Comparison of ENCODE assay signal across 8 cellular contexts in genomic region chr2:105338020-105338385, GRCh38. TPM values are rescaled to one million over a fixed set of nuclear protein-coding genes. Genes with fewer than 3 reads are reported as not detected.
DNase-seq lines count a peak whose midpoint lies in the region; ATAC-seq and TF ChIP-seq lines count a peak whose summit lies in the region.

No MANE protein-coding gene starts in this region.

- H3K4me1 ChIP-seq in ascending aorta (peaks cover 0 to 13% of the 10 kb centered on the region in 2 donors), right lobe of liver (peaks cover 0 to 25% (median 11%) of the 10 kb centered on the region in 4 donors), urinary bladder (ENCODE audit: insufficient read depth) (peaks cover 2% of the 10 kb centered on the region)

- intact Hi-C loops in activated naive CD4-positive, alpha-beta T cell treated with anti-CD3 and anti-CD28 coated beads for 36 hours (cut with micrococcal nuclease) = loop anchor here (5.0 to 10.0 kb wide), 2 partner anchors 59 to 407 kb away; partner anchors contain the start of genes FHL2 and NCK2
- intact Hi-C loops in ascending aorta (cut with DNase I) = loop anchor here (5.0 kb wide), 2 partner anchors 301 to 854 kb away; partner anchors contain the start of genes MRPS9 and UXS1
- intact Hi-C loops in right lobe of liver (cut with DNase I) = no loop called here

- CTCF ChIA-PET in activated naive CD4-positive, alpha-beta T cell treated with anti-CD3 and anti-CD28 coated beads for 36 hours (lab: Charles Lee) = interaction anchor here (0.6 to 1.1 kb wide), 2 partner anchors 100 to 239 kb away, joined by 3 read pairs; no protein-coding TSS in a partner anchor

- H3K27ac Mint-ChIP-seq in activated naive CD4-positive, alpha-beta T cell treated with anti-CD3 and anti-CD28 coated beads for 36 hours = peak overlapping the region; percentile 89

- TF ChIP-seq CTCF in ascending aorta (IDR thresholded peaks at IDR 0.05) = no peak
- no peak for TF ChIP-seq CTCF in right lobe of liver (IDR thresholded peaks at IDR 0.05)

- 8% methylated on average over 5 of the region's 5 CpGs for WGBS in right lobe of liver (ENCODE audit: insufficient coverage, low coverage, low lambda C conversion rate, missing lambda C conversion rate)
- 6% methylated on average over 5 of the region's 5 CpGs for WGBS in urinary bladder

- H3K36me3 Mint-ChIP-seq in activated naive CD4-positive, alpha-beta T cell treated with anti-CD3 and anti-CD28 coated beads for 36 hours (ENCODE audit: low read depth) = peaks cover 9% of the 10 kb centered on the region

- peaks cover 31% of the 10 kb centered on the region for H3K4me1 Mint-ChIP-seq in activated naive CD4-positive, alpha-beta T cell treated with anti-CD3 and anti-CD28 coated beads for 36 hours (ENCODE audit: low read depth)

- H3K4me3 ChIP-seq in ascending aorta = peak overlapping the region; percentile 69 to 73
- peak overlapping the region; percentile 77 to 85 (median 79) for H3K4me3 ChIP-seq in right lobe of liver
- H3K4me3 ChIP-seq in urinary bladder (ENCODE audit: low read depth, low read length) = peak overlapping the region; percentile 92

- H3K27ac ChIP-seq in ascending aorta (peak overlapping the region; percentile 94 to 96), right lobe of liver (peak overlapping the region; percentile 93 to 98 (median 97)), urinary bladder (ENCODE audit: low read depth) (peak overlapping the region; percentile 89)

- H3K9me3 ChIP-seq in ascending aorta (no peaks in the 10 kb centered on the region), right lobe of liver (no peaks in the 10 kb centered on the region)

- H3K4me3 Mint-ChIP-seq in activated naive CD4-positive, alpha-beta T cell treated with anti-CD3 and anti-CD28 coated beads for 36 hours = peak overlapping the region; percentile 99

- H3K27me3 ChIP-seq in ascending aorta = no peaks in the 10 kb centered on the region
- H3K27me3 ChIP-seq in right lobe of liver = no peaks in the 10 kb centered on the region

- peak; percentile 10 for ATAC-seq in HG03280 (IDR thresholded peaks at IDR 0.05; ENCODE audit: unreplicated experiment)
- peak in 3 of 4 donors; percentile 3 to 35 (median 22) for ATAC-seq in right lobe of liver

- DNase-seq in activated naive CD4-positive, alpha-beta T cell treated with anti-CD3 and anti-CD28 coated beads for 36 hours = no peak
- no peak for DNase-seq in activated naive CD4-positive, alpha-beta T cell treated with Interleukin-2 at 50 U/mL for 16 hours
- no peak for DNase-seq in ascending aorta (ENCODE audit: low spot score in 2 of 2)
- DNase-seq in right lobe of liver = no peak
- DNase-seq in kidney glomerular epithelial cell (lab: John Stamatoyannopoulos, UW) = no peak
- no peak for DNase-seq in NCI-H748 (lab: John Stamatoyannopoulos, UW; ENCODE audit: unreplicated experiment)

- no peak for TF ChIP-seq POLR2A in right lobe of liver (IDR thresholded peaks at IDR 0.05)

- H3K27me3 Mint-ChIP-seq in activated naive CD4-positive, alpha-beta T cell treated with anti-CD3 and anti-CD28 coated beads for 36 hours (ENCODE audit: low read depth) = no peaks in the 10 kb centered on the region

- H3K9me3 Mint-ChIP-seq in activated naive CD4-positive, alpha-beta T cell treated with anti-CD3 and anti-CD28 coated beads for 36 hours = no peaks in the 10 kb centered on the region

- H3K36me3 ChIP-seq in ascending aorta (peaks cover 4 to 32% of the 10 kb centered on the region in 2 donors), right lobe of liver (peaks cover 0 to 23% (median 5%) of the 10 kb centered on the region in 4 donors), urinary bladder (ENCODE audit: insufficient read depth) (peaks cover 2% of the 10 kb centered on the region)

RNA-seq across cellular contexts. Expression of gene C2orf49, which starts 0.7 kb away (rescaled TPM):
- 10 to 100 TPM; 15.6 to 16.4 TPM for total RNA-seq in activated naive CD4-positive, alpha-beta T cell treated with anti-CD3 and anti-CD28 coated beads for 36 hours
- total RNA-seq in ascending aorta (12.2 TPM), right lobe of liver (1 to 10 TPM; 3.9 to 7.4 (median 6.4) TPM), urinary bladder (28.0 TPM)
- polyA plus RNA-seq in urinary bladder = 16.1 TPM

RNA-seq across cellular contexts. Expression of gene TGFBRAP1, which starts 8.5 kb away (rescaled TPM):
- total RNA-seq in activated naive CD4-positive, alpha-beta T cell treated with anti-CD3 and anti-CD28 coated beads for 36 hours = 10 to 100 TPM; 13.6 to 15.3 TPM
- total RNA-seq in ascending aorta (30.1 TPM), right lobe of liver (10 to 100 TPM in 2 of 6 experiments, 1 to 10 TPM in 4; 5.7 to 11.2 (median 7.1) TPM), urinary bladder (13.9 TPM)
- 12.1 TPM for polyA plus RNA-seq in urinary bladder

Comparison
In these comparisons a context has a peak if more than half of its experiments do, and no peak if none do; other contexts are left out.
1. intact Hi-C loops: an anchor here in activated naive CD4-positive, alpha-beta T cell treated with anti-CD3 and anti-CD28 coated beads for 36 hours (5.0 to 10.0 kb wide) and ascending aorta (5.0 kb wide); none called in right lobe of liver.